Comparison of ENCODE assay signal across 16 cellular contexts in the genomic region with DNA sequence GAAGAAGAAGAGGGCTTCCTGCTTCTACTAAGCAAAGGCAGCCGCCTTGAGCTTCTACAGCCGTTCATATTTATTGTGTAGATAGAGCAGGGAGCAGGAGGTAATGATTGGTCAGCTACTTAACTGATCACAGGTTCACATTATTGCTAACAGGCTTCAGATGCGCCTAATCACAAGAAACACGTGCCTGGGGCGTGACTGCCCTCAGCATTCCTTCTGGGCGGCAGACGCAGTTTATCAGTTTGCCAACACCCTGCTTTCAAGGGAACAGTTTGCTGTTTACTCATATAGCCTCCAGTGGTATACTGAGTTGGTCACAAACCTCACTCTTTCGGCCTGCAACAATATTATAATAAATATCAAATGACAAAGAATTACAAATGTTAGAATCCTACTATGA. TPM values are rescaled to one million over a fixed set of nuclear protein-coding genes. Genes with fewer than 3 reads are reported as not detected.
DNase-seq lines count a peak whose midpoint lies in the region; ATAC-seq and TF ChIP-seq lines count a peak whose summit lies in the region.
"Had no signal": no experiment of that assay in that cellular context is flagged by ENCODE, and none has a peak within 500 bp of the region (broad histone marks: within the 10 kb centered on the region; RNA-seq: fewer than 3 reads in every experiment).

No MANE protein-coding gene starts in this region.

- H2BK12ac ChIP-seq in trophoblast cell (ENCODE audit: low read length): no peak overlapping the region

- H3K36me3 ChIP-seq in PC-9 (ENCODE audit: low read depth) (no peaks in the 10 kb centered on the region), trophoblast cell (ENCODE audit: control insufficient read depth in 1 of 2, insufficient read depth in 2 of 2, low read length in 2 of 2) (no peaks in the 10 kb centered on the region)

- H3K4ac ChIP-seq in trophoblast cell (ENCODE audit: low read depth, low read length): no peak overlapping the region

- H3K79me2 ChIP-seq in PC-9 (ENCODE audit: low read depth): no peaks in the 10 kb centered on the region
- H3K79me2 ChIP-seq in trophoblast cell (ENCODE audit: control insufficient read depth, insufficient read depth, low read length, poor library complexity): no peaks in the 10 kb centered on the region

- H3K4me1 ChIP-seq in PC-9 (replicated peaks; ENCODE audit: insufficient read depth) (peaks cover 16% of the 10 kb centered on the region), trophoblast cell (ENCODE audit: control insufficient read depth in 1 of 2, insufficient read depth in 2 of 2, low read length in 2 of 2) (peaks cover 0 to 2% of the 10 kb centered on the region in 2 experiments)

- H3K27me3 ChIP-seq in PC-9 (ENCODE audit: insufficient read depth, low read depth): no peaks in the 10 kb centered on the region
- no peaks in the 10 kb centered on the region for H3K27me3 ChIP-seq in trophoblast cell (ENCODE audit: insufficient read depth, low read length)

- CTCF ChIA-PET in PC-9 (lab: Charles Lee): no interaction called here

- BruUV-seq in PC-9 (replicated peaks; lab: Mats Ljungman, UMichigan): no TSS peak

- no peaks in the 10 kb centered on the region for H4K20me1 ChIP-seq in PC-9 (ENCODE audit: insufficient read depth)

- no peaks in the 10 kb centered on the region for H3K79me1 ChIP-seq in trophoblast cell (ENCODE audit: low read length)

- H3K4me3 ChIP-seq in PC-9 (no peak overlapping the region), trophoblast cell (ENCODE audit: low read depth, low read length) (no peak overlapping the region)

- H2AFZ ChIP-seq in PC-9 (no peak overlapping the region; the same call in 1 of the 2 replicates), trophoblast cell (ENCODE audit: insufficient read depth, low read length, poor library complexity) (no peak overlapping the region)

- H4K12ac ChIP-seq in trophoblast cell (ENCODE audit: low read depth, low read length): no peak overlapping the region

- no peak for TF ChIP-seq POLR2A in erythroblast (IDR thresholded peaks at IDR 0.05; ENCODE audit: low read length)

- ATAC-seq in GM19023 (IDR thresholded peaks at IDR 0.05; ENCODE audit: unreplicated experiment) (no peak), GM19395 (IDR thresholded peaks at IDR 0.05; ENCODE audit: unreplicated experiment) (no peak)

- no peaks in the 10 kb centered on the region for H3K9me2 ChIP-seq in PC-9 (ENCODE audit: insufficient read depth)

- peaks cover 31% of the 10 kb centered on the region for H3F3A ChIP-seq in PC-9 (ENCODE audit: insufficient read depth, low read depth)

- no peak overlapping the region for H3K9ac ChIP-seq in trophoblast cell (ENCODE audit: low read length)

- TF ChIP-seq CTCF in PC-9 (conservative IDR thresholded peaks at IDR 0.05): no peak

- H3K23ac ChIP-seq in trophoblast cell (ENCODE audit: low read length): no peak overlapping the region

- H2AK5ac ChIP-seq in trophoblast cell (ENCODE audit: low read length): no peak overlapping the region

- DNase-seq in ELR (ENCODE audit: low read depth) (peak; percentile 83), PC-9 (peak; percentile 48 to 89), erythroblast (lab: John Stamatoyannopoulos, UW) (peak; percentile 89 to 96), trophoblast cell (peak; percentile 86), COR-L47 (lab: John Stamatoyannopoulos, UW) (no peak), NCI-H187 treated with DMSO at 0.1 percent for 48 hours (lab: John Stamatoyannopoulos, UW) (no peak)
- DNase-seq: activated CD4-positive, alpha-beta memory T cell treated with anti-CD3 and anti-CD28 coated beads for 36 hours; activated gamma-delta T cell treated with Interleukin-2 at 50 U/mL for 16 hours; central memory CD4-positive, alpha-beta T cell; Kasumi-1; NCI-H2081 treated with DMSO at 0.1 percent for 48 hours; stimulated activated CD4-positive, alpha-beta T cell treated with anti-CD3 and anti-CD28 coated beads, Interleukin-4, amount 100 ng/mL, for 24 hours; stimulated activated naive CD4-positive, alpha-beta T cell treated with Interleukin-2 at 50 U/mL for 16 hours had no signal

- no peak overlapping the region for H2BK120ac ChIP-seq in trophoblast cell (ENCODE audit: insufficient read depth, low read length, poor library complexity)

- H3K9me3 ChIP-seq in PC-9 (ENCODE audit: insufficient read depth, low read depth) (no peaks in the 10 kb centered on the region), trophoblast cell (ENCODE audit: insufficient read depth, low read depth, low read length) (no peaks in the 10 kb centered on the region)

- H4K91ac ChIP-seq in trophoblast cell (ENCODE audit: low read depth, low read length): no peak overlapping the region

- no CpG with 5 or more reads among the region's 8 CpGs for WGBS in trophoblast cell (ENCODE audit: extremely low coverage, insufficient coverage, insufficient read length)

- intact Hi-C loops in PC-9 (cut with micrococcal nuclease; ENCODE audit: unreplicated experiment): loop anchor here (10.0 kb wide), 2 partner anchors 113 to 583 kb away; no protein-coding TSS in a partner anchor

- H3K4me2 ChIP-seq in PC-9: peak overlapping the region; percentile 47
- no peak overlapping the region for H3K4me2 ChIP-seq in trophoblast cell (ENCODE audit: low read length)

- no peak overlapping the region for H2BK5ac ChIP-seq in trophoblast cell (ENCODE audit: low read depth, low read length, poor library complexity)

- H4K8ac ChIP-seq in trophoblast cell (ENCODE audit: low read depth, low read length): no peak overlapping the region

- POLR2A ChIA-PET in PC-9 (lab: Charles Lee; ENCODE audit: unreplicated experiment): no interaction called here

- H3K18ac ChIP-seq in trophoblast cell (ENCODE audit: low read length): no peak overlapping the region

- H3K27ac ChIP-seq in PC-9: peak overlapping the region; percentile 24
- no peak overlapping the region for H3K27ac ChIP-seq in trophoblast cell (ENCODE audit: low read depth, low read length)
- H3K27ac ChIP-seq: C4-2B had no signal

- no peak overlapping the region for H3K14ac ChIP-seq in trophoblast cell (ENCODE audit: low read length)

RNA-seq across cellular contexts. Expression of gene FNBP1L, which starts 5.6 kb away (rescaled TPM):
- total RNA-seq in PC-9 (2021): 34.1 and 34.3 TPM in 2 replicates
- 82.4 and 84.4 TPM in 2 replicates for polyA plus RNA-seq in trophoblast cell (2013)

Comparison
In these comparisons a context has a peak if more than half of its experiments do, and no peak if none do; other contexts are left out.
1. DNase-seq: peak in ELR (single experiment), PC-9 (2 of 2), erythroblast (2 of 2) and trophoblast cell (2 of 2); none in COR-L47 (single experiment) and NCI-H187 treated with DMSO at 0.1 percent for 48 hours (single experiment).